Comparison of ENCODE assay signal across 8 cellular contexts in the genomic region with DNA sequence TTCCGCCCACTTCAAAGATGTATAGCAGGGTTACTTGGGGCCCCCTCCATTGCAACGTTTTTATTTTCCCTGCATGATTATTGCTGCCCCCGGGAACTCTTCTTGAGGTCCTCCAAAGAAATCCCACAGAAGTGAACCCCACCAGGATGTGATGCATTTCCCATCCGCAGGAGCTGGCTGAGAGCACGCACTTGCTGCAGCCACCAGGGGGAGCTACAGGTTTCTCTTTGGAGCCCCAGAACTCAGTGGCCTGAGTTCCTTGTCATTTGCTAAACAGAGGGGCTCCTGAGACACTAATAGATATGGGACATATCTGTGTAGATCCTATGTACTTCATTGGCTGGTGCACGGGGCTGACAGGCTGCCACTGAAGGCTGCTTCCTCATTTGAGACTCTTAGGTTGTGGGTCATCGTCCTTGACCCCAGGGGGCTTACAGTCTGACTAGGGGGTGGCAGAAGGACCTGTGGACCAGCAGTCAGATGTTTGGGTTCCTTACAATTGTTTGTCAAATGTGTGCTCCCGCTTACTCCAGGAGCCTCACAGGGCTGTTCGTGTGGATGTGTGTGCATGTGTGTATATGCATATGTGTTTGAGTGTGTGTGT. TPM values are rescaled to one million over a fixed set of nuclear protein-coding genes. Genes with fewer than 3 reads are reported as not detected.
DNase-seq lines count a peak whose midpoint lies in the region; ATAC-seq and TF ChIP-seq lines count a peak whose summit lies in the region.

No MANE protein-coding gene starts in this region.

- no peaks in the 10 kb centered on the region for H3K36me3 Mint-ChIP-seq in activated T-cell treated with anti-CD3 and anti-CD28 coated beads, Interleukin-2, amount 50 U/mL, for 24 hours (ENCODE audit: low read depth)

- H3K9me3 Mint-ChIP-seq in activated T-cell treated with anti-CD3 and anti-CD28 coated beads, Interleukin-2, amount 50 U/mL, for 24 hours, result peaks cover 3% of the 10 kb centered on the region

- TF ChIP-seq POLR2A in testis (IDR thresholded peaks at IDR 0.05), result no peak

- H3K36me3 ChIP-seq in Panc1 (ENCODE audit: control insufficient read depth, insufficient read depth, low read length), result no peaks in the 10 kb centered on the region
- no peaks in the 10 kb centered on the region for H3K36me3 ChIP-seq in testis (ENCODE audit: low read depth, missing control alignments)

- intact Hi-C loops in Panc1 (cut with micrococcal nuclease; ENCODE audit: unreplicated experiment), result loop anchor here (1.0 kb wide), 1 partner anchor 379 kb away; no protein-coding TSS in a partner anchor
- intact Hi-C loops in testis (cut with DNase I; ENCODE audit: low total_unique reads), result loop anchor here (5.0 kb wide), 1 partner anchor 380 kb away; no protein-coding TSS in a partner anchor

- no peak overlapping the region for H3K4me3 Mint-ChIP-seq in activated T-cell treated with anti-CD3 and anti-CD28 coated beads, Interleukin-2, amount 50 U/mL, for 24 hours

- H3K9me3 ChIP-seq in Panc1 (ENCODE audit: control insufficient read depth, insufficient read depth, low read depth, low read length) (no peaks in the 10 kb centered on the region), testis (no peaks in the 10 kb centered on the region)

- no peak overlapping the region for H3K27ac Mint-ChIP-seq in activated T-cell treated with anti-CD3 and anti-CD28 coated beads, Interleukin-2, amount 50 U/mL, for 24 hours

- peaks cover 5% of the 10 kb centered on the region for H3K4me1 Mint-ChIP-seq in activated T-cell treated with anti-CD3 and anti-CD28 coated beads, Interleukin-2, amount 50 U/mL, for 24 hours (ENCODE audit: low read depth)

- DNase-seq in D341Med (ENCODE audit: low spot score) (peak; percentile 77), HuH-7 (ENCODE audit: low spot score) (peak; percentile 80), Panc1 (ENCODE audit: low read depth, low spot score) (peak; percentile 38), fibroblast of peridontal ligament (ENCODE audit: extremely low read depth) (peak; percentile 71), nucleus accumbens (lab: John Stamatoyannopoulos, UW) (peak in 50 of 56 donors; percentile 3 to 89 (median 56)), testis (peak; percentile 82)
- peak; percentile 73 for DNase-seq in activated T-cell treated with anti-CD3 and anti-CD28 coated beads, Interleukin-2, amount 50 U/mL, for 24 hours

- no peak overlapping the region for H3K27ac ChIP-seq in Panc1 (ENCODE audit: low read length)
- H3K27ac ChIP-seq in testis, result no peak overlapping the region

- POLR2A ChIA-PET in Panc1 (lab: Charles Lee), result no interaction called here

- TF ChIP-seq CTCF in Panc1 (IDR thresholded peaks at IDR 0.05), result peak; percentile 96
- TF ChIP-seq CTCF in testis (IDR thresholded peaks at IDR 0.05), result peak; percentile 86 to 87 (median 87)

- H3K4me1 ChIP-seq in Panc1 (ENCODE audit: control insufficient read depth, insufficient read depth, low read length), result no peaks in the 10 kb centered on the region
- no peaks in the 10 kb centered on the region for H3K4me1 ChIP-seq in testis

- WGBS in testis, 2 donors, result 33 to 39% methylated on average over 9 of the region's 9 CpGs

- no peak overlapping the region for H3K4me3 ChIP-seq in Panc1 (ENCODE audit: low read depth in 2 of 2, low read length in 2 of 2)
- H3K4me3 ChIP-seq in testis, result no peak overlapping the region

- in situ Hi-C loops in Panc1 (cut with HindIII; ENCODE audit: low pct_unique_long_range_greater_than_20kb, low sequenced_read_pairs), result no loop called here

- peak; percentile 86 for ATAC-seq in GM21360 (IDR thresholded peaks at IDR 0.05; ENCODE audit: unreplicated experiment)
- peak; percentile 98 for ATAC-seq in Panc1

- H3K27me3 Mint-ChIP-seq in activated T-cell treated with anti-CD3 and anti-CD28 coated beads, Interleukin-2, amount 50 U/mL, for 24 hours, result peaks cover 34% of the 10 kb centered on the region

- H3K27me3 ChIP-seq in Panc1 (ENCODE audit: control insufficient read depth, insufficient read depth, low read length) (no peaks in the 10 kb centered on the region; the same call in 1 of the 2 replicates), testis (no peaks in the 10 kb centered on the region)

- CTCF ChIA-PET in Panc1 (lab: Charles Lee), result interaction anchor here (0.8 to 3.0 kb wide), 5 partner anchors 9 to 378 kb away, joined by 3 to 34 read pairs (median 8); no protein-coding TSS in a partner anchor

- BruUV-seq in Panc1 (replicated peaks; lab: Mats Ljungman, UMichigan), result no TSS peak

RNA-seq across cellular contexts. Expression of a gene that starts 52.3 kb away (rescaled TPM):
- total RNA-seq in Panc1 (2021; ENCODE audit: unreplicated experiment) (0.15 TPM), testis (1 to 10 TPM; 1.8 to 5.6 TPM)
- polyA plus RNA-seq in Panc1 (2012; ENCODE audit: insufficient read length), result 3.5 TPM
- 9.8 TPM for polyA plus RNA-seq in testis (ENCODE audit: insufficient read depth, low read depth, low replicate concordance)

RNA-seq across cellular contexts. Expression of a gene that starts 54.6 kb away (rescaled TPM):
- 7.7 TPM for total RNA-seq in Panc1 (2021; ENCODE audit: unreplicated experiment)
- polyA plus RNA-seq in Panc1 (2012; ENCODE audit: insufficient read length), result 4.3 TPM
- total RNA-seq in testis, result 10 to 100 TPM; 28.4 to 34.6 TPM
- polyA plus RNA-seq in testis (ENCODE audit: insufficient read depth, low read depth, low replicate concordance), result 20.9 TPM
